ENCODE assay signal across 19 cellular contexts in the genomic region with DNA sequence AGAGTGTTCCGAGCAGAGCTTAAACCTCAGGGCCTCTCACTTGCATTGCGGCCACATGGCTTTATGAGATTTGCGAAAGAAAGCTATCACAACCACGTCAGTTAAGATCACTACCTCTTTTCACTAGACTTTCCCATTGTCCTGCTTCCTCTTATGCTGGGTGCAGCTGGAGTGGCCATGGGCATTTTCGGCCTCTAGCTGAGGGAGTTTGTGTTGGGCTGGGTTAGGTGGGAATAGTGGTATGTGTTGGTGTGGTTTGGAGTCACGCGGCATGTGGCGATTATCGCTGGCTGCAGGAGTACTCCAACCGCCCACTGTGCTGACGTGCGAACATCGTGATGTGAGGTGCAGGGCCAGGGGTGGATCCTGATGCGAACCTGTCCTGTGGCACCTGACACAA.
"Had no signal": no experiment of that assay in that cellular context is flagged by ENCODE, and none has a peak within 500 bp of the region (broad histone marks: within the 10 kb centered on the region; RNA-seq: fewer than 3 reads in every experiment).

No MANE protein-coding gene starts in this region.

- H3K27me3 ChIP-seq: body of pancreas, colonic mucosa, esophagus squamous epithelium, suprapubic skin had no signal

- FAIRE-seq: endothelial cell of umbilical vein, kidney had no signal

- H3K36me3 ChIP-seq: colonic mucosa had no signal

- ATAC-seq: activated naive CD4-positive, alpha-beta T cell treated with anti-CD3 and anti-CD28 coated beads, Interleukin-2, amount 50 U/mL, for 72 hours; activated T-cell treated with anti-CD3 and anti-CD28 coated beads, Interleukin-2, amount 50 U/mL, for 72 hours; body of pancreas; left ventricle myocardium superior; sciatic nerve had no signal

- H3K27ac ChIP-seq: body of pancreas, colonic mucosa, esophagus squamous epithelium, suprapubic skin had no signal

- H3K4me3 ChIP-seq: body of pancreas, colonic mucosa, esophagus squamous epithelium, suprapubic skin had no signal

- DNase-seq: activated B cell treated with CpG ODN at 0.5 μM for 24 hours; activated CD4-positive, alpha-beta T cell treated with anti-CD3 and anti-CD28 coated beads, Interleukin-2, amount 10 ng/mL, durations not matched to agents 24 days and 14 days; activated CD8-positive, alpha-beta memory T cell treated with anti-CD3 and anti-CD28 coated beads, Interleukin-2, amount 50 U/mL, for 48 hours; activated gamma-delta T cell; activated T-cell treated with anti-CD3 and anti-CD28 coated beads, Interleukin-2, amount 50 U/mL, for 72 hours; amniotic stem cell; body of pancreas; central memory CD4-positive, alpha-beta T cell; colonic mucosa; esophagus squamous epithelium; hypothalamus; kidney; left ventricle myocardium superior; mesendoderm; nephron progenitor cell had no signal

- H3K4me1 ChIP-seq: colonic mucosa had no signal

- H3K9me3 ChIP-seq: body of pancreas, colonic mucosa, esophagus squamous epithelium, suprapubic skin had no signal
